In genomic region chr6:46452312-46452917, GRCh38 we compare ENCODE assay signal across 18 cellular contexts. TPM values are rescaled to one million over a fixed set of nuclear protein-coding genes. Genes with fewer than 3 reads are reported as not detected.
DNase-seq lines count a peak whose midpoint lies in the region; ATAC-seq and TF ChIP-seq lines count a peak whose summit lies in the region.
"Had no signal": no experiment of that assay in that cellular context is flagged by ENCODE, and none has a peak within 500 bp of the region (broad histone marks: within the 10 kb centered on the region; RNA-seq: fewer than 3 reads in every experiment).

No MANE protein-coding gene starts in this region.

- peak overlapping the region; percentile 79 for H3K27ac ChIP-seq in ACC112 (ENCODE audit: low read depth, low read length)
- H3K27ac ChIP-seq in smooth muscle cell (ENCODE audit: low read depth) = no peak overlapping the region

- H3K27me3 ChIP-seq in ACC112 (ENCODE audit: insufficient read depth, low read length) (no peaks in the 10 kb centered on the region), smooth muscle cell (ENCODE audit: low read depth) (no peaks in the 10 kb centered on the region)
- H3K27me3 ChIP-seq: transverse colon had no signal

- TF ChIP-seq CTCF in epithelial cell of esophagus (IDR thresholded peaks at IDR 0.05; ENCODE audit: insufficient read depth, low read depth, low read length, missing control alignments) = no peak
- TF ChIP-seq CTCF in smooth muscle cell (IDR thresholded peaks at IDR 0.05; ENCODE audit: borderline replicate concordance, insufficient read depth, poor library complexity, severe bottlenecking) = no peak

- H3K4me2 ChIP-seq in smooth muscle cell = no peak overlapping the region

- 94% methylated on average over 3 of the region's 3 CpGs for WGBS in smooth muscle cell (ENCODE audit: low lambda C conversion rate)

- H3K9me3 ChIP-seq in smooth muscle cell (replicated peaks; ENCODE audit: low read depth) = no peaks in the 10 kb centered on the region
- H3K9me3 ChIP-seq: transverse colon had no signal

- H3K79me2 ChIP-seq in ACC112 (ENCODE audit: control insufficient read depth, insufficient read depth, low read length, unreplicated experiment) = no peaks in the 10 kb centered on the region
- H3K79me2 ChIP-seq in smooth muscle cell (ENCODE audit: low read depth) = no peaks in the 10 kb centered on the region

- H2AFZ ChIP-seq in ACC112 (ENCODE audit: low read length, unreplicated experiment) (no peak overlapping the region), smooth muscle cell (ENCODE audit: low read depth) (no peak overlapping the region)

- H3K4me1 ChIP-seq in ACC112 (ENCODE audit: control insufficient read depth, insufficient read depth, low read length, unreplicated experiment) = peaks cover 35% of the 10 kb centered on the region
- no peaks in the 10 kb centered on the region for H3K4me1 ChIP-seq in smooth muscle cell (ENCODE audit: low read depth)

- no peaks in the 10 kb centered on the region for H3F3A ChIP-seq in smooth muscle cell (ENCODE audit: low read depth)

- H3K9ac ChIP-seq in smooth muscle cell (ENCODE audit: low read depth) = no peak overlapping the region

- DNase-seq in G401 (ENCODE audit: low spot score) (peak; percentile 54), NCI-H345 treated with DMSO at 0.1 percent for 48 hours (lab: John Stamatoyannopoulos, UW; ENCODE audit: unreplicated experiment) (peak; percentile 12), epithelial cell of esophagus (ENCODE audit: low read depth) (peak; percentile 8), smooth muscle cell (lab: John Stamatoyannopoulos, UW; ENCODE audit: unreplicated experiment) (no peak)
- DNase-seq in stimulated activated CD4-positive, alpha-beta T cell treated with anti-CD3 and anti-CD28 coated beads, Interleukin-4, amount 100 ng/mL, for 24 hours = no peak
- DNase-seq in NK-92 treated with Interleukin-12 subunit alpha and Interleukin-12 subunit beta, amount 100 ng/mL, for 24 hours (lab: John Stamatoyannopoulos, UW) = no peak
- DNase-seq: activated CD4-positive, alpha-beta T cell treated with anti-CD3 and anti-CD28 coated beads, Interleukin-2, amount 50 U/mL, for 1 hour; activated CD8-positive, alpha-beta memory T cell treated with anti-CD3 and anti-CD28 coated beads, Interleukin-2, amount 50 U/mL, for 48 hours; islet precursor cell; NCI-H82; stimulated activated CD4-positive, alpha-beta T cell treated with anti-CD3 and anti-CD28 coated beads, Interleukin-1b, Interleukin-23, amount 100 ng/mL, for 48 hours; stimulated activated naive CD8-positive, alpha-beta T cell treated with anti-CD3 and anti-CD28 coated beads, Interleukin-15, Interleukin-2, amounts not matched to agents 100 U/mL and 50 U/mL, for 24 hours; transverse colon had no signal

- no peak overlapping the region for H3K4me3 ChIP-seq in ACC112 (ENCODE audit: low read depth, low read length)
- H3K4me3 ChIP-seq in epithelial cell of esophagus (ENCODE audit: low read length) = no peak overlapping the region
- H3K4me3 ChIP-seq in smooth muscle cell = no peak overlapping the region
- H3K4me3 ChIP-seq: transverse colon had no signal

- ATAC-seq in GM21367 (IDR thresholded peaks at IDR 0.05; ENCODE audit: unreplicated experiment) = no peak
- ATAC-seq: stimulated activated naive CD8-positive, alpha-beta T cell treated with anti-CD3 and anti-CD28 coated beads, Interleukin-15, Interleukin-2, amounts not matched to agents 100 U/mL and 50 U/mL, for 24 hours had no signal

- no peaks in the 10 kb centered on the region for H4K20me1 ChIP-seq in smooth muscle cell (ENCODE audit: low read depth)

- in situ Hi-C loops in G401 (cut with HindIII; ENCODE audit: low sequenced_read_pairs) = no loop called here

- peaks cover 2% of the 10 kb centered on the region; the same call in 1 of the 2 replicates for H3K36me3 ChIP-seq in ACC112 (ENCODE audit: insufficient read depth, low read length)
- no peaks in the 10 kb centered on the region for H3K36me3 ChIP-seq in smooth muscle cell (ENCODE audit: low read depth)
- H3K36me3 ChIP-seq: transverse colon had no signal

RNA-seq across cellular contexts. Expression of gene RCAN2, which starts 38.8 kb away (rescaled TPM):
- total RNA-seq in G401 (2014; rRNA removed; shearing (Covaris generic)) = not detected in 2 replicates
- total RNA-seq in smooth muscle cell = 1.1 and 2.7 TPM in 2 replicates
- 2.5 and 3.1 TPM in 2 replicates for polyA plus RNA-seq in smooth muscle cell
- total RNA-seq: lung microvascular endothelial cell had no signal
- polyA plus RNA-seq: CD14-positive monocyte, IgD-negative memory B cell had no signal

Comparison
In these comparisons a context has a peak if more than half of its experiments do, and no peak if none do; other contexts are left out.
1. DNase-seq: peak in G401 (single experiment), NCI-H345 treated with DMSO at 0.1 percent for 48 hours (single experiment) and epithelial cell of esophagus (single experiment); none in smooth muscle cell (single experiment), stimulated activated CD4-positive, alpha-beta T cell treated with anti-CD3 and anti-CD28 coated beads, Interleukin-4, amount 100 ng/mL, for 24 hours (single experiment) and NK-92 treated with Interleukin-12 subunit alpha and Interleukin-12 subunit beta, amount 100 ng/mL, for 24 hours (single experiment).